In genomic region chr14:95291859-95292542, GRCh38 we compare ENCODE assay signal across 8 cellular contexts. TPM values are rescaled to one million over a fixed set of nuclear protein-coding genes. Genes with fewer than 3 reads are reported as not detected.
DNase-seq lines count a peak whose midpoint lies in the region; ATAC-seq, FAIRE-seq and TF ChIP-seq lines count a peak whose summit lies in the region.

No MANE protein-coding gene starts in this region.

- no peak for ATAC-seq in GM19351 (IDR thresholded peaks at IDR 0.05; ENCODE audit: unreplicated experiment)
- ATAC-seq in HG03175 (IDR thresholded peaks at IDR 0.05; ENCODE audit: unreplicated experiment) = no peak

- peak overlapping the region in 3 of 4 donors; percentile 72 to 74 (median 74) for H3K27ac ChIP-seq in esophagus squamous epithelium

- peak in 1 of 6 experiments; percentile 7 for TF ChIP-seq CTCF in esophagus squamous epithelium (IDR thresholded peaks at IDR 0.05)

- H3K4me1 ChIP-seq in esophagus squamous epithelium = peaks cover 14 to 43% (median 20%) of the 10 kb centered on the region in 3 donors

- peak; percentile 70 for FAIRE-seq in GM12892 (lab: Jason Lieb, UNC)

- intact Hi-C loops in esophagus squamous epithelium (cut with DNase I) = no loop called here
- intact Hi-C loops in posterior cingulate gyrus (cut with DNase I) = no loop called here

- TF ChIP-seq POLR2A in GM12892 (IDR thresholded peaks at IDR 0.05; ENCODE audit: low read depth, low read length) (no peak), esophagus squamous epithelium (IDR thresholded peaks at IDR 0.05) (no peak)

- H3K9me3 ChIP-seq in esophagus squamous epithelium = no peaks in the 10 kb centered on the region

- no peak for DNase-seq in GM12892 (ENCODE audit: insufficient read length)
- peak; percentile 69 for DNase-seq in NCI-H510A treated with DMSO at 0.1 percent for 48 hours (lab: John Stamatoyannopoulos, UW)
- no peak for DNase-seq in esophagus squamous epithelium (lab: John Stamatoyannopoulos, UW)
- DNase-seq in posterior cingulate gyrus = peak in 7 of 10 donors; percentile 54 to 94 (median 67)
- no peak for DNase-seq in ureter (ENCODE audit: low spot score)
- DNase-seq in NCI-H524 treated with DMSO at 0.1 percent for 48 hours (lab: John Stamatoyannopoulos, UW) = no peak

- WGBS in esophagus squamous epithelium, 2 donors = 43 to 53% methylated on average over 6 of the region's 6 CpGs

- no peaks in the 10 kb centered on the region for H3K36me3 ChIP-seq in esophagus squamous epithelium

- H3K27me3 ChIP-seq in esophagus squamous epithelium = no peaks in the 10 kb centered on the region

- no peak overlapping the region for H3K4me3 ChIP-seq in esophagus squamous epithelium

RNA-seq across cellular contexts. Expression of gene CLMN, which starts 27.7 kb away (rescaled TPM):
- 13.9 TPM for polyA plus RNA-seq in GM12892 (2012; ENCODE audit: missing spikeins)
- 10 to 100 TPM in 1 of 4 donors, 1 to 10 TPM in 3; 3.3 to 14.1 (median 5.1) TPM for total RNA-seq in esophagus squamous epithelium
- 91.9 TPM for total RNA-seq in ureter

Comparison
In these comparisons a context has a peak if more than half of its experiments do, and no peak if none do; other contexts are left out.
1. DNase-seq: peak in NCI-H510A treated with DMSO at 0.1 percent for 48 hours (single experiment) and posterior cingulate gyrus (7 of 10); none in GM12892 (single experiment), esophagus squamous epithelium (single experiment), ureter (single experiment) and NCI-H524 treated with DMSO at 0.1 percent for 48 hours (single experiment).